ENCODE assay signal across 27 cellular contexts in the genomic region with DNA sequence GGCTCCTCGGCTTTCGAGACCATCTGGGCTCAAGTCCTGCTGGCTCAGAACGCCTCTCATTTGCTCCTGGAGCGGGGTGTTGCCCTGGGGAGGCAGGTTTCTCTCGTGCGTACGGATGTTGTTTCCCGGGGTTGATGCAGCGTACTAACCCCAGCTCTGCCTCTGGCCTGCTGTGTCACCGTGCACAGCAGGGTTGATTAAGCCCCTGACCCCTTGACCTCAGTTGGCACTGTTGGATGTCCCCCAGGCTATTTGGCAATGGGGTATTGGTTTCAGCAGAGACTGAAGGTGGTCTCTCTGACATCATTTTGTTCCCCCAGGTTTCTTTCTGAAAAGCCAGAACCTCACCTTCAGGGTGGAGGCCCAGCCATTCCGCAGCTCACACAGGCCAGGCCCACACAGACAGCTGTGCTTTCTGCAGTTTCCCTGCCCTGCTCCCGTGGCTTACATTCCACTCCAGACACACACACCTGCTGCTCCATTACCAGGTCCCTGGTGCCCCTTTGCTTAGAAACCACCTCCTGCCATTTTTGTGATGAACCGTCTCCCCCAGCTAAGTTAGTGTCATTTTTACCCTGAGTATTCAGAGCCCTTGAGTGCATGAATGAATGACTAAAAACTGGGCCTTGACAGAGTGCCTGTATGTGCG.
DNase-seq lines count a peak whose midpoint lies in the region; ATAC-seq, FAIRE-seq and TF ChIP-seq lines count a peak whose summit lies in the region.
"Had no signal": no experiment of that assay in that cellular context is flagged by ENCODE, and none has a peak within 500 bp of the region (broad histone marks: within the 10 kb centered on the region; RNA-seq: fewer than 3 reads in every experiment).

No MANE protein-coding gene starts in this region.

- no peaks in the 10 kb centered on the region for H3K9me3 Mint-ChIP-seq in GM23338
- no peaks in the 10 kb centered on the region for H3K9me3 Mint-ChIP-seq in activated T-helper 17 cell treated with anti-CD3 and anti-CD28 coated beads, Interleukin-2, amount 50 U/mL, for 72 hours
- H3K9me3 Mint-ChIP-seq: activated CD4-positive, alpha-beta T cell treated with anti-CD3 and anti-CD28 coated beads, Interleukin-2, amount 10 ng/mL, durations not matched to agents 7 days and 5 days; activated naive CD4-positive, alpha-beta T cell treated with anti-CD3 and anti-CD28 coated beads, Interleukin-2, amount 50 U/mL, for 24 hours; CD4-positive, CD25-positive, alpha-beta regulatory T cell; naive B cell; T-helper 2 cell treated with Interferon-gamma antibody and Interleukin-4, amounts not matched to agents 5 μg/mL and 100 μg/mL, for 36 hours had no signal

- no peak overlapping the region for H3K27ac Mint-ChIP-seq in GM23338
- peak overlapping the region; percentile 34 for H3K27ac Mint-ChIP-seq in activated T-helper 17 cell treated with anti-CD3 and anti-CD28 coated beads, Interleukin-2, amount 50 U/mL, for 72 hours
- H3K27ac Mint-ChIP-seq: activated CD4-positive, alpha-beta T cell treated with anti-CD3 and anti-CD28 coated beads, Interleukin-2, amount 10 ng/mL, durations not matched to agents 7 days and 5 days; activated naive CD4-positive, alpha-beta T cell treated with anti-CD3 and anti-CD28 coated beads, Interleukin-2, amount 50 U/mL, for 24 hours; T-helper 2 cell treated with Interferon-gamma antibody and Interleukin-4, amounts not matched to agents 5 μg/mL and 100 μg/mL, for 36 hours had no signal

- no peak overlapping the region for H2AFZ ChIP-seq in GM23338
- H2AFZ ChIP-seq: GM23248, PC-9 had no signal

- H3K27ac ChIP-seq in BLaER1 treated with 17β-estradiol and CSF1 and Interleukin-3, amounts not matched to agents 10 nM and 100 nM = peak overlapping the region in 8 of 11 experiments; percentile 33 to 84 (median 62); a peak in 15 of 22 replicates
- H3K27ac ChIP-seq in GM23338 (ENCODE audit: low read depth) = 0 out of 2 replicates have a peak overlapping the region, but pooled peaks have one; percentile 55
- H3K27ac ChIP-seq: GM23248, PC-9, thyroid gland had no signal

- peak; percentile 44 for ATAC-seq in GM23338
- ATAC-seq in activated T-helper 17 cell treated with anti-CD3 and anti-CD28 coated beads, Interleukin-2, amount 50 U/mL, for 72 hours (replicated peaks) = no peak
- ATAC-seq in HG03460 (IDR thresholded peaks at IDR 0.05; ENCODE audit: unreplicated experiment) = no peak
- ATAC-seq: K562 had no signal

- peaks cover 32% of the 10 kb centered on the region for H3K4me1 Mint-ChIP-seq in GM23338
- peaks cover 33% of the 10 kb centered on the region for H3K4me1 Mint-ChIP-seq in activated T-helper 17 cell treated with anti-CD3 and anti-CD28 coated beads, Interleukin-2, amount 50 U/mL, for 72 hours
- H3K4me1 Mint-ChIP-seq: activated CD4-positive, alpha-beta T cell treated with anti-CD3 and anti-CD28 coated beads, Interleukin-2, amount 10 ng/mL, durations not matched to agents 7 days and 5 days had no signal

- H3K27me3 Mint-ChIP-seq in GM23338 (ENCODE audit: insufficient read depth, low read depth, poor library complexity) = peaks cover 5% of the 10 kb centered on the region
- no peaks in the 10 kb centered on the region for H3K27me3 Mint-ChIP-seq in activated T-helper 17 cell treated with anti-CD3 and anti-CD28 coated beads, Interleukin-2, amount 50 U/mL, for 72 hours
- H3K27me3 Mint-ChIP-seq: activated CD4-positive, alpha-beta T cell treated with anti-CD3 and anti-CD28 coated beads, Interleukin-2, amount 10 ng/mL, durations not matched to agents 7 days and 5 days; activated naive CD4-positive, alpha-beta T cell treated with anti-CD3 and anti-CD28 coated beads, Interleukin-2, amount 50 U/mL, for 24 hours; CD4-positive, CD25-positive, alpha-beta regulatory T cell; naive B cell had no signal

- TF ChIP-seq CTCF in GM23338 (conservative IDR thresholded peaks at IDR 0.05; ENCODE audit: low read depth in 2 of 2) (no peak), D721Med (IDR thresholded peaks at IDR 0.05; ENCODE audit: insufficient read depth, missing control alignments) (no peak)

- FAIRE-seq in D721Med (lab: Jason Lieb, UNC) = no peak
- FAIRE-seq: GM18507, K562 had no signal

- peaks cover 0 to 16% (median 0%) of the 10 kb centered on the region in 11 experiments; a peak in 2 of 22 replicates for H4K20me1 ChIP-seq in BLaER1 treated with 17β-estradiol and CSF1 and Interleukin-3, amounts not matched to agents 10 nM and 100 nM
- H4K20me1 ChIP-seq in GM23338 (replicated peaks; ENCODE audit: insufficient read depth) = peaks cover 3% of the 10 kb centered on the region

- H3K9me3 ChIP-seq in BLaER1 treated with 17β-estradiol and CSF1 and Interleukin-3, amounts not matched to agents 10 nM and 100 nM (replicated peaks in 1 of 11) = no peaks in the 10 kb centered on the region
- H3K9me3 ChIP-seq: thyroid gland had no signal

- peaks cover 0 to 47% (median 0%) of the 10 kb centered on the region in 11 experiments; a peak in 3 of 22 replicates for H3K36me3 ChIP-seq in BLaER1 treated with 17β-estradiol and CSF1 and Interleukin-3, amounts not matched to agents 10 nM and 100 nM
- H3K36me3 ChIP-seq in GM23338 (ENCODE audit: insufficient read depth) = no peaks in the 10 kb centered on the region
- H3K36me3 ChIP-seq: thyroid gland had no signal

- H3K9me2 ChIP-seq in GM23338 (ENCODE audit: insufficient read depth) = no peaks in the 10 kb centered on the region

- no peaks in the 10 kb centered on the region for H3K27me3 ChIP-seq in BLaER1 treated with 17β-estradiol and CSF1 and Interleukin-3, amounts not matched to agents 10 nM and 100 nM
- H3K27me3 ChIP-seq in GM23338 (ENCODE audit: insufficient read depth) = no peaks in the 10 kb centered on the region
- H3K27me3 ChIP-seq: thyroid gland had no signal

- no peak overlapping the region for H3K4me3 Mint-ChIP-seq in GM23338
- H3K4me3 Mint-ChIP-seq in activated T-helper 17 cell treated with anti-CD3 and anti-CD28 coated beads, Interleukin-2, amount 50 U/mL, for 72 hours = no peak overlapping the region
- H3K4me3 Mint-ChIP-seq: activated CD4-positive, alpha-beta T cell treated with anti-CD3 and anti-CD28 coated beads, Interleukin-2, amount 10 ng/mL, durations not matched to agents 7 days and 5 days; activated naive CD4-positive, alpha-beta T cell treated with anti-CD3 and anti-CD28 coated beads, Interleukin-2, amount 50 U/mL, for 24 hours; T-helper 2 cell treated with Interferon-gamma antibody and Interleukin-4, amounts not matched to agents 5 μg/mL and 100 μg/mL, for 36 hours had no signal

- peak overlapping the region in 6 of 11 experiments; percentile 23 to 63 (median 51); a peak in 11 of 22 replicates for H3K9ac ChIP-seq in BLaER1 treated with 17β-estradiol and CSF1 and Interleukin-3, amounts not matched to agents 10 nM and 100 nM
- H3K9ac ChIP-seq: GM23248 had no signal

- no peak for DNase-seq in GM23338 (ENCODE audit: low spot score)
- DNase-seq in myocyte (ENCODE audit: low read depth) = peak; percentile 50
- no peak for DNase-seq in mucosa of gallbladder (ENCODE audit: low spot score)
- DNase-seq in D721Med (ENCODE audit: insufficient read length, low spot score) = no peak
- DNase-seq: activated CD4-positive, alpha-beta T cell treated with anti-CD3 and anti-CD28 coated beads, Interleukin-2, amount 10 ng/mL, durations not matched to agents 7 days and 5 days; CD4-positive, CD25-positive, alpha-beta regulatory T cell; dermis blood vessel endothelial cell; GDM1; GM23248; mesendoderm; naive B cell; NCI-H1436; NCI-H2227 treated with DMSO at 0.1 percent for 48 hours; NCI-H774; retina; Right ventricle myocardium superior; stimulated activated CD4-positive, alpha-beta T cell treated with anti-CD3 and anti-CD28 coated beads, Interleukin-4, amount 100 ng/mL, for 1 hour; stimulated activated naive CD4-positive, alpha-beta T cell; thyroid gland had no signal

- peak overlapping the region in 1 of 10 experiments; percentile 5; a peak in 1 of 20 replicates for H3K4me3 ChIP-seq in BLaER1 treated with 17β-estradiol and CSF1 and Interleukin-3, amounts not matched to agents 10 nM and 100 nM
- H3K4me3 ChIP-seq in GM23338 = no peak overlapping the region
- H3K4me3 ChIP-seq: GM23248, K562, PC-9, thyroid gland had no signal

- no peaks in the 10 kb centered on the region for H3F3A ChIP-seq in GM23338 (replicated peaks; ENCODE audit: low read depth)

- peaks cover 4% of the 10 kb centered on the region for H3K79me2 ChIP-seq in GM23338 (replicated peaks; ENCODE audit: insufficient read depth)

- peak overlapping the region; percentile 1 to 97 (median 76); a peak in 19 of 22 replicates for H3K4me2 ChIP-seq in BLaER1 treated with 17β-estradiol and CSF1 and Interleukin-3, amounts not matched to agents 10 nM and 100 nM
- no peak overlapping the region for H3K4me2 ChIP-seq in GM23338
- H3K4me2 ChIP-seq: PC-9 had no signal

- H3K4me1 ChIP-seq in BLaER1 treated with 17β-estradiol and CSF1 and Interleukin-3, amounts not matched to agents 10 nM and 100 nM = peaks cover 0 to 100% (median 98%) of the 10 kb centered on the region in 10 experiments; a peak in 18 of 20 replicates
- peaks cover 9% of the 10 kb centered on the region for H3K4me1 ChIP-seq in GM23338 (ENCODE audit: insufficient read depth)

- H3K36me3 Mint-ChIP-seq in GM23338 (ENCODE audit: low read depth) = no peaks in the 10 kb centered on the region
- H3K36me3 Mint-ChIP-seq in activated T-helper 17 cell treated with anti-CD3 and anti-CD28 coated beads, Interleukin-2, amount 50 U/mL, for 72 hours (ENCODE audit: low read depth) = no peaks in the 10 kb centered on the region
- H3K36me3 Mint-ChIP-seq: naive B cell had no signal

TF ChIP-seq in GM23338, 12 proteins besides CTCF, POLR2A, EP300 and RAD21 (continues in another document):
- no peak for TF ChIP-seq ZNF114 (CRISPR knock-in tag; IDR thresholded peaks at IDR 0.05)
- TF ChIP-seq ZNF331 (CRISPR knock-in tag; IDR thresholded peaks at IDR 0.05; ENCODE audit: low read depth) = no peak
- TF ChIP-seq STAT1 (IDR thresholded peaks at IDR 0.05; ENCODE audit: unreplicated experiment) = no peak
- no peak for TF ChIP-seq JUNB (IDR thresholded peaks at IDR 0.05; ENCODE audit: unreplicated experiment)
- no peak for TF ChIP-seq POLR2AphosphoS5 (IDR thresholded peaks at IDR 0.05; ENCODE audit: low read depth)
